2 cellular contexts compared by ENCODE assay signal in genomic region chrX:72760454-72760853, GRCh38. TPM values are rescaled to one million over a fixed set of nuclear protein-coding genes. Genes with fewer than 3 reads are reported as not detected.
"Had no signal": no experiment of that assay in that cellular context is flagged by ENCODE, and none has a peak within 500 bp of the region (broad histone marks: within the 10 kb centered on the region; RNA-seq: fewer than 3 reads in every experiment).

No MANE protein-coding gene starts in this region.

RNA-seq across cellular contexts. Expression of gene DMRTC1B, which starts 16.2 kb away (rescaled TPM):
- total RNA-seq: G401, GM12878 had no signal

RNA-seq across cellular contexts. Expression of gene FAM236B, which starts 22.0 kb away (rescaled TPM):
- total RNA-seq: G401, GM12878 had no signal
- polyA plus RNA-seq: GM12878 had no signal

RNA-seq across cellular contexts. Expression of gene FAM236D, which starts 47.6 kb away (rescaled TPM):
- total RNA-seq: G401, GM12878 had no signal
- polyA plus RNA-seq: GM12878 had no signal
